In the genomic region with DNA sequence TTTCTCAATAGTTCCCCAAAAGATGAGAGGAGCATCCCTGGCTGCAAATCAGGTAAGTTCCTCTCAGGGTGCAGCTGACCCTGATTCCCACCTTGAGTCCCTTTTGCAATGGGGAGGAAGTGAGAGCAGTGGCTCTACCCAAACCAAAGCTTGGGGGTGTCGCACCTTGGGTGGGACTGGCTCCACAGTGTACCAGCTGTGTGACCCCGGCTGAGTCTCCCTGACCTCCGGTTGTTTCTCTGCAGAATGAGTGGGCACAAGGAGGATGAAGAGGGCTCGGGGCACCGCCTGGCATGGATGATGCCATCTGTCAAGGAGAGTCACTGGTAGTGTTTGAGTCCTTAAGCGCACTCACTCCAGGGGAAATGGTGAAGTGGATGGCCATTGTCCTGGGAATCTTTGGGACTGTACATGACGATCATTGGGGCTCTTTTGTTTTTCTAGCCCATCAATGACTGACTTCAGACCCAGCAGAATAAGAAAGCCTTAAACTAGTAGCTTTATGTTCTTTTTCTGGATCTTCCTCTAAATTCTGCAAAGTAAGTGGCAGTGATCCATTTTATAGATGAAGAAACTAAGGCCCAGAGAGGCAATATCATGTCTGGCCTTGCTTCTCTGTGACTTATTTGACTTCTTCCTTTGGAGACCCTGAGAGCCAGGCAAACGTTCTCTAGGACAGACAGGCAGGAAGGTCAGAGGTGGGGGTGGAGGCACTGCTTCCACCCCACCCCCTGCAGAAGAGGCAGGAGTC, we compare ENCODE assay signal across 14 cellular contexts.
DNase-seq lines count a peak whose midpoint lies in the region; ATAC-seq and TF ChIP-seq lines count a peak whose summit lies in the region.
"Had no signal": no experiment of that assay in that cellular context is flagged by ENCODE, and none has a peak within 500 bp of the region (broad histone marks: within the 10 kb centered on the region; RNA-seq: fewer than 3 reads in every experiment).

No MANE protein-coding gene starts in this region.

- H3K79me2 ChIP-seq in Loucy (ENCODE audit: insufficient read depth, low read length) (no peaks in the 10 kb centered on the region), hepatocyte (no peaks in the 10 kb centered on the region), smooth muscle cell (ENCODE audit: low read depth) (no peaks in the 10 kb centered on the region)

- H2AFZ ChIP-seq in Loucy (ENCODE audit: low read length), result no peak overlapping the region
- no peak overlapping the region for H2AFZ ChIP-seq in hepatocyte
- no peak overlapping the region for H2AFZ ChIP-seq in smooth muscle cell (ENCODE audit: low read depth)

- H4K20me1 ChIP-seq in Loucy (ENCODE audit: insufficient read depth, low read length, poor library complexity, severe bottlenecking) (no peaks in the 10 kb centered on the region), hepatocyte (ENCODE audit: insufficient read depth, poor library complexity, severe bottlenecking) (no peaks in the 10 kb centered on the region), smooth muscle cell (ENCODE audit: low read depth) (no peaks in the 10 kb centered on the region)

- no peaks in the 10 kb centered on the region for H3K36me3 ChIP-seq in Loucy (ENCODE audit: insufficient read depth, low read length)
- H3K36me3 ChIP-seq in hepatocyte (replicated peaks; ENCODE audit: insufficient read depth, low read depth), result no peaks in the 10 kb centered on the region
- no peaks in the 10 kb centered on the region for H3K36me3 ChIP-seq in spleen
- H3K36me3 ChIP-seq in smooth muscle cell (ENCODE audit: low read depth), result no peaks in the 10 kb centered on the region
- H3K36me3 ChIP-seq: SJSA1 had no signal

- 81% methylated on average over 8 of the region's 8 CpGs for WGBS in hepatocyte (ENCODE audit: low lambda C conversion rate, missing lambda C conversion rate)
- WGBS in spleen, 5 donors, result 63 to 73% (median 71%) methylated on average over 8 of the region's 8 CpGs
- whole genome bisulfite sequencing in smooth muscle cell (ENCODE audit: low lambda C conversion rate), result 82% methylated on average over 8 of the region's 8 CpGs

- DNase-seq in activated CD4-positive, alpha-beta memory T cell treated with anti-CD3 and anti-CD28 coated beads, Interleukin-2, amount 10 ng/mL, durations not matched to agents 7 days and 5 days, result no peak
- no peak for DNase-seq in activated CD4-positive, alpha-beta memory T cell treated with anti-CD3 and anti-CD28 coated beads for 36 hours
- DNase-seq in hepatocyte (ENCODE audit: low spot score) (no peak), spleen (peak; percentile 77), smooth muscle cell (lab: John Stamatoyannopoulos, UW; ENCODE audit: unreplicated experiment) (no peak), SW 1271 (lab: John Stamatoyannopoulos, UW) (no peak)
- DNase-seq: COR-L47; hypothalamus; NCI-H2171 treated with DMSO at 0.1 percent for 48 hours; stimulated activated CD4-positive, alpha-beta T cell treated with anti-CD3 and anti-CD28 coated beads, Interleukin-4, amount 100 ng/mL, for 1 hour had no signal

- CTCF ChIA-PET in activated CD4-positive, alpha-beta memory T cell treated with anti-CD3 and anti-CD28 coated beads, Interleukin-2, amount 10 ng/mL, durations not matched to agents 7 days and 5 days (lab: Charles Lee), result interaction anchor here (0.6 to 4.6 kb wide), 9 partner anchors 9 to 168 kb away, joined by 3 to 28 read pairs (median 7); partner anchors contain the start of gene ST3GAL5
- CTCF ChIA-PET in activated CD4-positive, alpha-beta memory T cell treated with anti-CD3 and anti-CD28 coated beads for 36 hours (lab: Charles Lee), result interaction anchor here (0.5 to 2.2 kb wide), 6 partner anchors 41 to 257 kb away, joined by 3 to 9 read pairs (median 4); no protein-coding TSS in a partner anchor

- POLR2A ChIA-PET in activated CD4-positive, alpha-beta memory T cell treated with anti-CD3 and anti-CD28 coated beads, Interleukin-2, amount 10 ng/mL, durations not matched to agents 7 days and 5 days (lab: Charles Lee), result interaction anchor here (1.1 to 9.8 kb wide), 9 partner anchors 22 to 144 kb away, joined by 4 to 110 read pairs (median 5); no protein-coding TSS in a partner anchor
- POLR2A ChIA-PET in activated CD4-positive, alpha-beta memory T cell treated with anti-CD3 and anti-CD28 coated beads for 36 hours (lab: Charles Lee), result interaction anchor here (1.4 kb wide), 1 partner anchor 42 kb away, joined by 11 read pairs; no protein-coding TSS in a partner anchor

- H3K9me2 ChIP-seq in Loucy (replicated peaks; ENCODE audit: low read depth, low read length) (no peaks in the 10 kb centered on the region), hepatocyte (replicated peaks; ENCODE audit: insufficient read depth) (no peaks in the 10 kb centered on the region)

- no peak for TF ChIP-seq POLR2A in spleen (IDR thresholded peaks at IDR 0.05)

- H3K9ac ChIP-seq in Loucy (ENCODE audit: low read depth, low read length, poor library complexity, severe bottlenecking) (peak overlapping the region; percentile 10), smooth muscle cell (ENCODE audit: low read depth) (no peak overlapping the region)

- H3K36me3 Mint-ChIP-seq in activated CD4-positive, alpha-beta memory T cell treated with anti-CD3 and anti-CD28 coated beads, Interleukin-2, amount 10 ng/mL, durations not matched to agents 7 days and 5 days (ENCODE audit: low read depth), result peaks cover 18% of the 10 kb centered on the region
- H3K36me3 Mint-ChIP-seq in activated CD4-positive, alpha-beta memory T cell treated with anti-CD3 and anti-CD28 coated beads for 36 hours, result no peaks in the 10 kb centered on the region

- H3K27me3 ChIP-seq in Loucy (ENCODE audit: insufficient read depth, low read length, poor library complexity, severe bottlenecking), result no peaks in the 10 kb centered on the region
- H3K27me3 ChIP-seq in hepatocyte, result no peaks in the 10 kb centered on the region
- no peaks in the 10 kb centered on the region for H3K27me3 ChIP-seq in spleen (replicated peaks in 1 of 7)
- H3K27me3 ChIP-seq in smooth muscle cell (ENCODE audit: low read depth), result no peaks in the 10 kb centered on the region
- H3K27me3 ChIP-seq: SJSA1 had no signal

- no peak overlapping the region for H3K4me3 Mint-ChIP-seq in activated CD4-positive, alpha-beta memory T cell treated with anti-CD3 and anti-CD28 coated beads, Interleukin-2, amount 10 ng/mL, durations not matched to agents 7 days and 5 days
- H3K4me3 Mint-ChIP-seq in activated CD4-positive, alpha-beta memory T cell treated with anti-CD3 and anti-CD28 coated beads for 36 hours, result no peak overlapping the region

- H3K27ac Mint-ChIP-seq in activated CD4-positive, alpha-beta memory T cell treated with anti-CD3 and anti-CD28 coated beads, Interleukin-2, amount 10 ng/mL, durations not matched to agents 7 days and 5 days, result peak overlapping the region; percentile 97
- H3K27ac Mint-ChIP-seq in activated CD4-positive, alpha-beta memory T cell treated with anti-CD3 and anti-CD28 coated beads for 36 hours, result no peak overlapping the region

- H3F3A ChIP-seq in Loucy (ENCODE audit: low read depth) (peaks cover 8% of the 10 kb centered on the region; the same call in 1 of the 2 replicates), smooth muscle cell (ENCODE audit: low read depth) (peaks cover 11% of the 10 kb centered on the region)

- H3K4me1 ChIP-seq in Loucy (ENCODE audit: insufficient read depth, low read length, poor library complexity, severe bottlenecking) (peaks cover 56% of the 10 kb centered on the region), hepatocyte (ENCODE audit: insufficient read depth) (peaks cover 46% of the 10 kb centered on the region), spleen (peaks cover 59 to 76% (median 75%) of the 10 kb centered on the region in 6 donors), smooth muscle cell (ENCODE audit: low read depth) (peaks cover 11% of the 10 kb centered on the region)

- no peaks in the 10 kb centered on the region for H3K27me3 Mint-ChIP-seq in activated CD4-positive, alpha-beta memory T cell treated with anti-CD3 and anti-CD28 coated beads, Interleukin-2, amount 10 ng/mL, durations not matched to agents 7 days and 5 days
- no peaks in the 10 kb centered on the region for H3K27me3 Mint-ChIP-seq in activated CD4-positive, alpha-beta memory T cell treated with anti-CD3 and anti-CD28 coated beads for 36 hours

- H3K4me3 ChIP-seq in Loucy (ENCODE audit: low read length, poor library complexity, severe bottlenecking) (no peak overlapping the region), hepatocyte (no peak overlapping the region), spleen (no peak overlapping the region), smooth muscle cell (no peak overlapping the region)
- H3K4me3 ChIP-seq: SJSA1 had no signal

- intact Hi-C loops in activated CD4-positive, alpha-beta memory T cell treated with anti-CD3 and anti-CD28 coated beads for 36 hours (cut with micrococcal nuclease), result loop anchor here (1.0 to 5.0 kb wide), 2 partner anchors 42 to 108 kb away; partner anchors contain the start of gene ST3GAL5
- intact Hi-C loops in spleen (cut with DNase I; ENCODE audit: low total_unique reads), result no loop called here

- peak overlapping the region; percentile 51 for H3K4me2 ChIP-seq in Loucy (ENCODE audit: low read depth, low read length, poor library complexity, severe bottlenecking)
- H3K4me2 ChIP-seq in hepatocyte, result no peak overlapping the region
- H3K4me2 ChIP-seq in smooth muscle cell, result no peak overlapping the region

- H3K27ac ChIP-seq in hepatocyte (peak overlapping the region; percentile 82), spleen (peak overlapping the region in 6 of 8 donors; percentile 24 to 92 (median 87)), smooth muscle cell (ENCODE audit: low read depth) (no peak overlapping the region)
- H3K27ac ChIP-seq: VCaP had no signal

- TF ChIP-seq CTCF in Loucy (conservative IDR thresholded peaks at IDR 0.05; ENCODE audit: low read length), result no peak
- no peak for TF ChIP-seq CTCF in hepatocyte (IDR thresholded peaks at IDR 0.05; ENCODE audit: poor library complexity)
- TF ChIP-seq CTCF in spleen (IDR thresholded peaks at IDR 0.05 in 8 of 11, conservative IDR thresholded peaks at IDR 0.05 in 3 of 11), result no peak
- no peak for TF ChIP-seq CTCF in smooth muscle cell (IDR thresholded peaks at IDR 0.05; ENCODE audit: borderline replicate concordance, insufficient read depth, poor library complexity, severe bottlenecking)

- no peaks in the 10 kb centered on the region for H3K9me3 ChIP-seq in Loucy (ENCODE audit: insufficient read depth, low read depth, low read length)
- H3K9me3 ChIP-seq in hepatocyte (ENCODE audit: low read depth), result no peaks in the 10 kb centered on the region
- H3K9me3 ChIP-seq in spleen, result no peaks in the 10 kb centered on the region
- H3K9me3 ChIP-seq in smooth muscle cell (replicated peaks; ENCODE audit: low read depth), result no peaks in the 10 kb centered on the region
- H3K9me3 ChIP-seq: SJSA1 had no signal

- ATAC-seq in GM19452 (IDR thresholded peaks at IDR 0.05; ENCODE audit: unreplicated experiment), result no peak

- peaks cover 77% of the 10 kb centered on the region for H3K4me1 Mint-ChIP-seq in activated CD4-positive, alpha-beta memory T cell treated with anti-CD3 and anti-CD28 coated beads, Interleukin-2, amount 10 ng/mL, durations not matched to agents 7 days and 5 days
- H3K4me1 Mint-ChIP-seq in activated CD4-positive, alpha-beta memory T cell treated with anti-CD3 and anti-CD28 coated beads for 36 hours (ENCODE audit: low read depth), result peaks cover 33% of the 10 kb centered on the region

- peaks cover 3% of the 10 kb centered on the region for H3K9me3 Mint-ChIP-seq in activated CD4-positive, alpha-beta memory T cell treated with anti-CD3 and anti-CD28 coated beads, Interleukin-2, amount 10 ng/mL, durations not matched to agents 7 days and 5 days
- H3K9me3 Mint-ChIP-seq in activated CD4-positive, alpha-beta memory T cell treated with anti-CD3 and anti-CD28 coated beads for 36 hours, result peaks cover under 1% of the 10 kb centered on the region
